In genomic region chr11:41065432-41065831, GRCh38 we compare ENCODE assay signal across 23 cellular contexts.
"Had no signal": no experiment of that assay in that cellular context is flagged by ENCODE, and none has a peak within 500 bp of the region (broad histone marks: within the 10 kb centered on the region; RNA-seq: fewer than 3 reads in every experiment).

No MANE protein-coding gene starts in this region.

- H3K27me3 Mint-ChIP-seq: dendritic cell treated with granulocyte-macrophage colony-stimulating factor and Interleukin-4, amounts not matched to agents 40 ng/mL and 50 ng/mL, for 4 days; effector memory CD8-positive, alpha-beta T cell had no signal

- H3K4me3 Mint-ChIP-seq: dendritic cell treated with granulocyte-macrophage colony-stimulating factor and Interleukin-4, amounts not matched to agents 40 ng/mL and 50 ng/mL, for 4 days; effector memory CD8-positive, alpha-beta T cell; endodermal cell had no signal

- H3K27me3 ChIP-seq: colonic mucosa, dorsolateral prefrontal cortex, esophagus muscularis mucosa, esophagus squamous epithelium, foreskin keratinocyte, gastrocnemius medialis, gastroesophageal sphincter, heart left ventricle had no signal

- H3K4me1 Mint-ChIP-seq: endodermal cell had no signal

- H3K27ac ChIP-seq: colonic mucosa, coronary artery, dorsolateral prefrontal cortex, epithelial cell of prostate, esophagus muscularis mucosa, esophagus squamous epithelium, foreskin keratinocyte, gastrocnemius medialis, gastroesophageal sphincter, heart left ventricle had no signal

- H3K4me3 ChIP-seq: colonic mucosa, coronary artery, dorsolateral prefrontal cortex, esophagus muscularis mucosa, esophagus squamous epithelium, gastrocnemius medialis, gastroesophageal sphincter, heart left ventricle had no signal

- H3K4me1 ChIP-seq: colonic mucosa, esophagus muscularis mucosa, esophagus squamous epithelium, foreskin keratinocyte, gastrocnemius medialis, gastroesophageal sphincter, heart left ventricle had no signal

- H3K27ac Mint-ChIP-seq: dendritic cell treated with granulocyte-macrophage colony-stimulating factor and Interleukin-4, amounts not matched to agents 40 ng/mL and 50 ng/mL, for 4 days; effector memory CD8-positive, alpha-beta T cell; endodermal cell had no signal

- H3K9me3 ChIP-seq: colonic mucosa, gastrocnemius medialis had no signal

- H3K36me3 ChIP-seq: colonic mucosa, esophagus muscularis mucosa, esophagus squamous epithelium, gastrocnemius medialis, gastroesophageal sphincter, heart left ventricle had no signal

- DNase-seq: colonic mucosa; cortex of kidney; dermis blood vessel endothelial cell; dorsolateral prefrontal cortex; effector CD4-positive, alpha-beta T cell; effector CD8-positive, alpha-beta T cell; effector memory CD4-positive, alpha-beta T cell; effector memory CD8-positive, alpha-beta T cell; endodermal cell; erythroblast; esophagus squamous epithelium; foreskin fibroblast; foreskin keratinocyte; foreskin melanocyte; gastrocnemius medialis; glutamatergic neuron; head of caudate nucleus; heart left ventricle had no signal
